ENCODE assay signal across 25 cellular contexts in the genomic region with DNA sequence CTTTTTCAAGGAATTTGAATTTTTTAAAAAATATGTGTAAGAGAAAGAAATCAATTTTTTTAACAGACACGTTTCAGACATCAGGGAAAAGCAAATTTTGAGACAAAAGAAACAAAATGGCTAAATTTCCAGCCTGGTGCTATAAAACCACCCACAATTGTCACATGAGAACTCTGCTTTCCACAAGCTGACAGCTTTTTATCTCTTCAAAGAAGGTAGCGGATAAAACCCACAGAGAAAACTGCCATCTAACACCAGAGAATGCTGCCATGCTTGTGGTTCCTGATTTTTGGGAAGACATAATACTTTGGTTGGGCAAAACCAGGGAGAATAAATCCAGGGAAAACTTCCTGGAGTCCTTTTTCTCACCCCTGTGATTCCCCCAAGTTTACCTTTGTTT.
"Had no signal": no experiment of that assay in that cellular context is flagged by ENCODE, and none has a peak within 500 bp of the region (broad histone marks: within the 10 kb centered on the region; RNA-seq: fewer than 3 reads in every experiment).

No MANE protein-coding gene starts in this region.

- H3K27me3 ChIP-seq: adrenal gland, ascending aorta, brain microvascular endothelial cell, left lung, ovary, suprapubic skin, transverse colon had no signal

- H3K9me3 ChIP-seq: adrenal gland, ascending aorta, left lung, ovary, suprapubic skin, transverse colon had no signal

- DNase-seq: activated CD4-positive, alpha-beta T cell treated with anti-CD3 and anti-CD28 coated beads, Interleukin-2, amount 50 U/mL, for 4 hours; activated CD8-positive, alpha-beta memory T cell treated with anti-CD3 and anti-CD28 coated beads for 24 hours; activated CD8-positive, alpha-beta memory T cell treated with anti-CD3 and anti-CD28 coated beads, Interleukin-2, amount 50 U/mL, for 4 hours; activated naive CD4-positive, alpha-beta T cell; activated T-cell treated with anti-CD3 and anti-CD28 coated beads, Interleukin-2, amount 50 U/mL, for 24 hours; adrenal gland; brain microvascular endothelial cell; caudate nucleus; effector CD4-positive, alpha-beta T cell; foreskin melanocyte; kidney; left lung; naive B cell; ovary; right cardiac atrium; stimulated activated CD4-positive, alpha-beta T cell treated with anti-CD3 and anti-CD28 coated beads, Interleukin-2, amount 100 ng/mL, for 24 hours; stimulated activated naive CD8-positive, alpha-beta T cell treated with anti-CD3 and anti-CD28 coated beads, Interleukin-15, amount 100 ng/mL, for 72 hours; transverse colon had no signal

- H3K36me3 ChIP-seq: adrenal gland, ascending aorta, brain microvascular endothelial cell, left lung, ovary, suprapubic skin, transverse colon had no signal

- H3K4me3 ChIP-seq: adrenal gland, ascending aorta, left lung, lung, ovary, skin epidermis, suprapubic skin, transverse colon had no signal

- ATAC-seq: activated T-helper 17 cell treated with anti-CD3 and anti-CD28 coated beads, Interleukin-2, amount 50 U/mL, for 72 hours; left lung; right cardiac atrium; stimulated activated effector memory CD8-positive, alpha-beta T cell treated with anti-CD3 and anti-CD28 coated beads, Interleukin-12 subunit alpha, Interleukin-12 subunit beta, amount 100 ng/mL, for 72 hours; WTC11 had no signal

- H3K27ac ChIP-seq: adrenal gland, ascending aorta, brain microvascular endothelial cell, left lung, ovary, skin epidermis, suprapubic skin, transverse colon had no signal
